In genomic region chr6:162610351-162610750, GRCh38 we compare ENCODE assay signal across 39 cellular contexts.
"Had no signal": no experiment of that assay in that cellular context is flagged by ENCODE, and none has a peak within 500 bp of the region (broad histone marks: within the 10 kb centered on the region; RNA-seq: fewer than 3 reads in every experiment).

No MANE protein-coding gene starts in this region.

- H3K36me3 ChIP-seq: adrenal gland, ascending aorta, brain microvascular endothelial cell, breast epithelium, cardiac muscle cell had no signal

- H3K9me3 Mint-ChIP-seq: activated naive CD4-positive, alpha-beta T cell treated with anti-CD3 and anti-CD28 coated beads for 36 hours; activated naive CD4-positive, alpha-beta T cell treated with anti-CD3 and anti-CD28 coated beads, Interleukin-2, amount 10 ng/mL, durations not matched to agents 7 days and 5 days; activated naive CD4-positive, alpha-beta T cell treated with anti-CD3 and anti-CD28 coated beads, Interleukin-2, amount 50 U/mL, for 24 hours; activated naive CD4-positive, alpha-beta T cell treated with anti-CD3 and anti-CD28 coated beads, Interleukin-2, amount 50 U/mL, for 72 hours; activated naive CD8-positive, alpha-beta T cell treated with anti-CD3 and anti-CD28 coated beads, Interleukin-2, amount 50 U/mL, for 24 hours; activated T-cell treated with anti-CD3 and anti-CD28 coated beads, Interleukin-2, amount 50 U/mL, for 24 hours; activated T-cell treated with anti-CD3 and anti-CD28 coated beads, Interleukin-2, amount 50 U/mL, for 4 hours; activated T-helper 1 cell treated with anti-CD3 and anti-CD28 coated beads, Interleukin-12 subunit alpha, Interleukin-12 subunit beta, Interleukin-2, Interleukin-4 antibody, amounts not matched to agents 30 ng/mL and 10 ng/mL and 1 ng/mL, durations not matched to agents 14 hours and 24 hours and 36 hours; activated T-helper 17 cell treated with anti-CD3 and anti-CD28 coated beads, Interleukin-2, amount 50 U/mL, for 72 hours; activated T-helper 2 cell treated with anti-CD3 and anti-CD28 coated beads, Interferon-gamma antibody, Interleukin-2, Interleukin-4, amounts not matched to agents 10 μg/mL and 5 μg/mL and 100 μg/mL, durations not matched to agents 14 hours and 24 hours and 36 hours; central memory CD8-positive, alpha-beta T cell had no signal

- H3K4me1 ChIP-seq: ascending aorta, breast epithelium had no signal

- H3K4me3 ChIP-seq: adrenal gland, ascending aorta, body of pancreas, breast epithelium, cardiac muscle cell had no signal

- H3K27ac ChIP-seq: adrenal gland, ascending aorta, body of pancreas, brain microvascular endothelial cell, breast epithelium, cardiac muscle cell had no signal

- ATAC-seq: activated naive CD4-positive, alpha-beta T cell treated with anti-CD3 and anti-CD28 coated beads, Interleukin-2, amount 50 U/mL, for 72 hours; activated naive CD8-positive, alpha-beta T cell treated with anti-CD3 and anti-CD28 coated beads, Interleukin-2, amount 50 U/mL, for 24 hours; activated T-cell treated with anti-CD3 and anti-CD28 coated beads, Interleukin-2, amount 50 U/mL, for 4 hours; activated T-cell treated with anti-CD3 and anti-CD28 coated beads, Interleukin-2, amount 50 U/mL, for 72 hours; activated T-helper 17 cell treated with anti-CD3 and anti-CD28 coated beads, Interleukin-2, amount 50 U/mL, for 72 hours; body of pancreas had no signal

- H3K27ac Mint-ChIP-seq: activated naive CD4-positive, alpha-beta T cell treated with anti-CD3 and anti-CD28 coated beads for 36 hours; activated naive CD4-positive, alpha-beta T cell treated with anti-CD3 and anti-CD28 coated beads, Interleukin-2, amount 10 ng/mL, durations not matched to agents 7 days and 5 days; activated naive CD4-positive, alpha-beta T cell treated with anti-CD3 and anti-CD28 coated beads, Interleukin-2, amount 50 U/mL, for 24 hours; activated naive CD4-positive, alpha-beta T cell treated with anti-CD3 and anti-CD28 coated beads, Interleukin-2, amount 50 U/mL, for 72 hours; activated naive CD8-positive, alpha-beta T cell; activated naive CD8-positive, alpha-beta T cell treated with anti-CD3 and anti-CD28 coated beads for 36 hours; activated naive CD8-positive, alpha-beta T cell treated with anti-CD3 and anti-CD28 coated beads, Interleukin-2, amount 10 ng/mL, durations not matched to agents 7 days and 5 days; activated naive CD8-positive, alpha-beta T cell treated with anti-CD3 and anti-CD28 coated beads, Interleukin-2, amount 50 U/mL, for 24 hours; activated T-cell treated with anti-CD3 and anti-CD28 coated beads, Interleukin-2, amount 50 U/mL, for 24 hours; activated T-cell treated with anti-CD3 and anti-CD28 coated beads, Interleukin-2, amount 50 U/mL, for 72 hours; activated T-helper 1 cell treated with anti-CD3 and anti-CD28 coated beads, Interleukin-12 subunit alpha, Interleukin-12 subunit beta, Interleukin-2, Interleukin-4 antibody, amounts not matched to agents 30 ng/mL and 10 ng/mL and 1 ng/mL, durations not matched to agents 14 hours and 24 hours and 36 hours; activated T-helper 17 cell treated with anti-CD3 and anti-CD28 coated beads, Interleukin-2, amount 50 U/mL, for 72 hours; activated T-helper 2 cell treated with anti-CD3 and anti-CD28 coated beads, Interferon-gamma antibody, Interleukin-2, Interleukin-4, amounts not matched to agents 10 μg/mL and 5 μg/mL and 100 μg/mL, durations not matched to agents 14 hours and 24 hours and 36 hours; brain had no signal

- H3K36me3 Mint-ChIP-seq: activated naive CD4-positive, alpha-beta T cell treated with anti-CD3 and anti-CD28 coated beads, Interleukin-2, amount 10 ng/mL, durations not matched to agents 7 days and 5 days; activated naive CD4-positive, alpha-beta T cell treated with anti-CD3 and anti-CD28 coated beads, Interleukin-2, amount 50 U/mL, for 72 hours; activated naive CD8-positive, alpha-beta T cell; activated naive CD8-positive, alpha-beta T cell treated with anti-CD3 and anti-CD28 coated beads for 36 hours; activated naive CD8-positive, alpha-beta T cell treated with anti-CD3 and anti-CD28 coated beads, Interleukin-2, amount 10 ng/mL, durations not matched to agents 7 days and 5 days; brain had no signal

- DNase-seq: activated effector memory CD4-positive, alpha-beta T cell treated with anti-CD3 and anti-CD28 coated beads, Interleukin-2, amount 50 U/mL, for 16 hours; activated effector memory CD4-positive, alpha-beta T cell treated with Interleukin-2 at 50 U/mL for 16 hours; activated gamma-delta T cell; activated gamma-delta T cell treated with Interleukin-2 at 50 U/mL for 16 hours; activated naive CD4-positive, alpha-beta T cell; activated naive CD4-positive, alpha-beta T cell treated with anti-CD3 and anti-CD28 coated beads for 36 hours; activated naive CD4-positive, alpha-beta T cell treated with anti-CD3 and anti-CD28 coated beads, Interleukin-2, amount 10 ng/mL, durations not matched to agents 7 days and 5 days; activated naive CD4-positive, alpha-beta T cell treated with anti-CD3 and anti-CD28 coated beads, Interleukin-2, amount 50 U/mL, for 16 hours; activated naive CD4-positive, alpha-beta T cell treated with Interleukin-2 at 50 U/mL for 16 hours; activated naive CD8-positive, alpha-beta T cell treated with anti-CD3 and anti-CD28 coated beads for 36 hours; activated naive CD8-positive, alpha-beta T cell treated with anti-CD3 and anti-CD28 coated beads, Interleukin-2, amount 10 ng/mL, durations not matched to agents 7 days and 5 days; activated naive CD8-positive, alpha-beta T cell treated with anti-CD3 and anti-CD28 coated beads, Interleukin-2, amount 50 U/mL, for 24 hours; activated T-cell treated with anti-CD3 and anti-CD28 coated beads, Interleukin-2, amount 50 U/mL, for 24 hours; activated T-cell treated with anti-CD3 and anti-CD28 coated beads, Interleukin-2, amount 50 U/mL, for 4 hours; activated T-cell treated with anti-CD3 and anti-CD28 coated beads, Interleukin-2, amount 50 U/mL, for 48 hours; activated T-cell treated with anti-CD3 and anti-CD28 coated beads, Interleukin-2, amount 50 U/mL, for 72 hours; adrenal gland; amniotic stem cell; amygdala; anterior cingulate cortex; aorta; body of pancreas; brain microvascular endothelial cell; caudate nucleus; central memory CD4-positive, alpha-beta T cell; cerebellar nuclear complex had no signal

- H3K4me1 Mint-ChIP-seq: activated naive CD4-positive, alpha-beta T cell treated with anti-CD3 and anti-CD28 coated beads, Interleukin-2, amount 10 ng/mL, durations not matched to agents 7 days and 5 days; activated naive CD4-positive, alpha-beta T cell treated with anti-CD3 and anti-CD28 coated beads, Interleukin-2, amount 50 U/mL, for 24 hours; activated naive CD8-positive, alpha-beta T cell treated with anti-CD3 and anti-CD28 coated beads for 36 hours; activated naive CD8-positive, alpha-beta T cell treated with anti-CD3 and anti-CD28 coated beads, Interleukin-2, amount 10 ng/mL, durations not matched to agents 7 days and 5 days; activated naive CD8-positive, alpha-beta T cell treated with anti-CD3 and anti-CD28 coated beads, Interleukin-2, amount 50 U/mL, for 24 hours; activated T-helper 17 cell treated with anti-CD3 and anti-CD28 coated beads, Interleukin-2, amount 50 U/mL, for 72 hours; central memory CD8-positive, alpha-beta T cell had no signal

- H3K9me3 ChIP-seq: adrenal gland, ascending aorta, body of pancreas, breast epithelium had no signal

- H3K4me3 Mint-ChIP-seq: activated naive CD4-positive, alpha-beta T cell treated with anti-CD3 and anti-CD28 coated beads for 36 hours; activated naive CD4-positive, alpha-beta T cell treated with anti-CD3 and anti-CD28 coated beads, Interleukin-2, amount 10 ng/mL, durations not matched to agents 7 days and 5 days; activated naive CD4-positive, alpha-beta T cell treated with anti-CD3 and anti-CD28 coated beads, Interleukin-2, amount 50 U/mL, for 24 hours; activated naive CD8-positive, alpha-beta T cell; activated naive CD8-positive, alpha-beta T cell treated with anti-CD3 and anti-CD28 coated beads for 36 hours; activated naive CD8-positive, alpha-beta T cell treated with anti-CD3 and anti-CD28 coated beads, Interleukin-2, amount 10 ng/mL, durations not matched to agents 7 days and 5 days; activated naive CD8-positive, alpha-beta T cell treated with anti-CD3 and anti-CD28 coated beads, Interleukin-2, amount 50 U/mL, for 24 hours; activated T-cell treated with anti-CD3 and anti-CD28 coated beads, Interleukin-2, amount 50 U/mL, for 24 hours; activated T-cell treated with anti-CD3 and anti-CD28 coated beads, Interleukin-2, amount 50 U/mL, for 4 hours; activated T-cell treated with anti-CD3 and anti-CD28 coated beads, Interleukin-2, amount 50 U/mL, for 72 hours; activated T-helper 1 cell treated with anti-CD3 and anti-CD28 coated beads, Interleukin-12 subunit alpha, Interleukin-12 subunit beta, Interleukin-2, Interleukin-4 antibody, amounts not matched to agents 30 ng/mL and 10 ng/mL and 1 ng/mL, durations not matched to agents 14 hours and 24 hours and 36 hours; activated T-helper 17 cell treated with anti-CD3 and anti-CD28 coated beads, Interleukin-2, amount 50 U/mL, for 72 hours; brain; central memory CD8-positive, alpha-beta T cell had no signal

- H3K27me3 Mint-ChIP-seq: activated naive CD4-positive, alpha-beta T cell treated with anti-CD3 and anti-CD28 coated beads, Interleukin-2, amount 10 ng/mL, durations not matched to agents 7 days and 5 days; activated naive CD4-positive, alpha-beta T cell treated with anti-CD3 and anti-CD28 coated beads, Interleukin-2, amount 50 U/mL, for 24 hours; activated naive CD8-positive, alpha-beta T cell; activated naive CD8-positive, alpha-beta T cell treated with anti-CD3 and anti-CD28 coated beads for 36 hours; activated naive CD8-positive, alpha-beta T cell treated with anti-CD3 and anti-CD28 coated beads, Interleukin-2, amount 10 ng/mL, durations not matched to agents 7 days and 5 days; activated naive CD8-positive, alpha-beta T cell treated with anti-CD3 and anti-CD28 coated beads, Interleukin-2, amount 50 U/mL, for 24 hours; activated T-cell treated with anti-CD3 and anti-CD28 coated beads, Interleukin-2, amount 50 U/mL, for 24 hours; activated T-helper 17 cell treated with anti-CD3 and anti-CD28 coated beads, Interleukin-2, amount 50 U/mL, for 72 hours; brain; central memory CD8-positive, alpha-beta T cell had no signal

- FAIRE-seq: astrocyte, bronchial epithelial cell had no signal

- H3K27me3 ChIP-seq: adrenal gland, ascending aorta, body of pancreas, brain microvascular endothelial cell, breast epithelium, cardiac muscle cell had no signal
